3 cellular contexts compared by ENCODE assay signal in the genomic region with DNA sequence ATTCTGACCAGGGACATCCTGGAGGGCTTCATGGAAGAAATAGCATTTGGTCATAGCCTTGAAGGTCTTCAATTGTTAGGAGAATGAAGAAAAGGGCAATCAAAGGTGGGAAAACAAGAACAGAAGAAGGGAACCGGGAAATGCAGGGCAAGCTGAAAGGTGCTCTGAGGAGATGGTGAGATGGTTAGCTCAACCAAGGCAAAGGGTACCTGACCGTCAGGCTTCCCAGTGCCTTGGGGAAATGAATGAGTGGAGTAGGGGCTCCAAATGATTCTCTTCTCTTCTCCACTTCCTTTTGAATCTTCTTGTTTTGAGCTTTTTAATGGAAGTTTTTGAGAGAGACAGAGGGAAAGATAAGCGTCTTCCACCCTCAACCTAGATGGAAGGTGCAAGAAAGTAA.
"Had no signal": no experiment of that assay in that cellular context is flagged by ENCODE, and none has a peak within 500 bp of the region (broad histone marks: within the 10 kb centered on the region; RNA-seq: fewer than 3 reads in every experiment).

No MANE protein-coding gene starts in this region.

- H3K4me3 ChIP-seq: GM12878 had no signal

- DNase-seq: GDM1, GF-D8 had no signal
